8 cellular contexts compared by ENCODE assay signal in the genomic region with DNA sequence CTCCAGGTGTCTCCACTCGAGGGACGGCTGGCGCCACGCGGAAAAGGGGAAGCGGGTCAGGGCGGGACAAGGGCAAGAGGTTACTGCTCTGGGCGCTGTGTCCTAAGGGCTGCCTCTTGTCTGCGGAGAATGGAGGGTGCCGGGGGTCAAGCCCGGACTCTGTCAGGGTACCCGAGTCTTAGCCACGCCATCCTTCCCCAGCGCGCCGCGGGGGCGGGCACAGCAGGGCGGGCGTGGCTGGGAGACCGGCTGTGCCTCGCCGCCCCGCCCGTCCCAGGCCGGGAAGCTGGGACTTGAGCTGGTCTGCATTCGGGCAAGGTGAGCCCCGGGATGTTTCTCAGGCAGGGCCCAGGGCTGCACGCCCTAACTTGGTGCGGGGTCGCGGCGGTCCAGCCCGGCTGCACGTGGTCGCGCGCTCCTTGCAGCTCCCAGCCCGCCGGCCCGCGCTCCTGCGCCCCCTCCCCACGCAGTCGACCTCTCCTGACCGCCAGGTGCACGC.
DNase-seq lines count a peak whose midpoint lies in the region; ATAC-seq and TF ChIP-seq lines count a peak whose summit lies in the region.
"Had no signal": no experiment of that assay in that cellular context is flagged by ENCODE, and none has a peak within 500 bp of the region (broad histone marks: within the 10 kb centered on the region; RNA-seq: fewer than 3 reads in every experiment).

No MANE protein-coding gene starts in this region.

- H3K4me3 ChIP-seq in OCI-LY3 (ENCODE audit: low read length) = peak overlapping the region; percentile 83
- H3K4me3 ChIP-seq in muscle layer of colon (ENCODE audit: low read depth in 1 of 2, low read length in 2 of 2) = peak overlapping the region; percentile 40 to 43

- no peaks in the 10 kb centered on the region for H4K20me1 ChIP-seq in OCI-LY3 (ENCODE audit: insufficient read depth, low read length)

- H3K27me3 ChIP-seq in OCI-LY3 (ENCODE audit: low read depth, low read length) (peaks cover 13% of the 10 kb centered on the region), muscle layer of colon (ENCODE audit: control insufficient read depth in 1 of 2, insufficient read depth in 2 of 2, low read length in 2 of 2) (peaks cover 6 to 18% of the 10 kb centered on the region in 2 donors)

- H3K36me3 Mint-ChIP-seq in effector memory CD8-positive, alpha-beta T cell (ENCODE audit: insufficient read depth) = peaks cover 12% of the 10 kb centered on the region

- H3K4me1 ChIP-seq in OCI-LY3 (ENCODE audit: low read length) (peaks cover 40% of the 10 kb centered on the region), muscle layer of colon (ENCODE audit: insufficient read depth, low read length) (peaks cover 38% of the 10 kb centered on the region)

- TF ChIP-seq CTCF in GM13977 (IDR thresholded peaks at IDR 0.05; ENCODE audit: extremely low read depth, insufficient read depth, missing control alignments) (no peak), OCI-LY3 (IDR thresholded peaks at IDR 0.05; ENCODE audit: low read depth, low read length) (no peak)

- peak overlapping the region; percentile 40 to 52 for H3K4me3 Mint-ChIP-seq in effector memory CD8-positive, alpha-beta T cell

- H2AFZ ChIP-seq in OCI-LY3 (ENCODE audit: low read depth, low read length) = peak overlapping the region; percentile 32; the same call in 1 of the 2 replicates

- H3K79me2 ChIP-seq in OCI-LY3 (ENCODE audit: low read length) = peaks cover 24% of the 10 kb centered on the region

- H3K9me3 ChIP-seq in OCI-LY3 (ENCODE audit: insufficient read depth, low read length) (no peaks in the 10 kb centered on the region), muscle layer of colon (ENCODE audit: low read length) (no peaks in the 10 kb centered on the region)

- no peaks in the 10 kb centered on the region for H3K9me3 Mint-ChIP-seq in effector memory CD8-positive, alpha-beta T cell
- H3K9me3 Mint-ChIP-seq: activated T-cell treated with anti-CD3 and anti-CD28 coated beads, Interleukin-2, amount 50 U/mL, for 4 hours had no signal

- peaks cover 20 to 21% of the 10 kb centered on the region in 2 donors for H3K4me1 Mint-ChIP-seq in effector memory CD8-positive, alpha-beta T cell (ENCODE audit: low read depth in 2 of 2)

- H3K27me3 Mint-ChIP-seq in effector memory CD8-positive, alpha-beta T cell = peaks cover 0 to under 1% of the 10 kb centered on the region in 2 donors

- in situ Hi-C loops in GM13977 (cut with MboI; ENCODE audit: low pct_unique_long_range_greater_than_20kb, low sequenced_read_pairs, unreplicated experiment) = no loop called here

- H3K9ac ChIP-seq in OCI-LY3 (ENCODE audit: low read length) = peak overlapping the region; percentile 99
- peak overlapping the region; percentile 42 for H3K9ac ChIP-seq in muscle layer of colon (ENCODE audit: low read length)

- peak overlapping the region; percentile 95 for H3K27ac ChIP-seq in OCI-LY3 (ENCODE audit: low read length)
- peak overlapping the region; percentile 98 for H3K27ac ChIP-seq in muscle layer of colon (ENCODE audit: low read depth, low read length)

- peak; percentile 5 for ATAC-seq in effector memory CD8-positive, alpha-beta T cell (replicated peaks)
- ATAC-seq in HG03095 (IDR thresholded peaks at IDR 0.05; ENCODE audit: unreplicated experiment) (no peak), GM19397 (IDR thresholded peaks at IDR 0.05; ENCODE audit: unreplicated experiment) (no peak)

- DNase-seq in GM13977 (ENCODE audit: low spot score) = peak; percentile 64
- no peak for DNase-seq in effector memory CD8-positive, alpha-beta T cell
- no peak for DNase-seq in NCI-H345 treated with DMSO at 0.1 percent for 48 hours (lab: John Stamatoyannopoulos, UW; ENCODE audit: unreplicated experiment)

- H3K36me3 ChIP-seq in OCI-LY3 (replicated peaks; ENCODE audit: low read depth, low read length) = peaks cover 7% of the 10 kb centered on the region
- no peaks in the 10 kb centered on the region for H3K36me3 ChIP-seq in muscle layer of colon (ENCODE audit: insufficient read depth, low read length)

- H3K4me2 ChIP-seq in OCI-LY3 (ENCODE audit: low read length) = peak overlapping the region; percentile 85

- no peak overlapping the region for H3K27ac Mint-ChIP-seq in effector memory CD8-positive, alpha-beta T cell
